In genomic region chr13:102020611-102021216, GRCh38 we compare ENCODE assay signal across 26 cellular contexts.
DNase-seq lines count a peak whose midpoint lies in the region; ATAC-seq, FAIRE-seq and TF ChIP-seq lines count a peak whose summit lies in the region.
"Had no signal": no experiment of that assay in that cellular context is flagged by ENCODE, and none has a peak within 500 bp of the region (broad histone marks: within the 10 kb centered on the region; RNA-seq: fewer than 3 reads in every experiment).

No MANE protein-coding gene starts in this region.

- DNase-seq in D721Med (ENCODE audit: insufficient read length, low spot score) (no peak), NCI-H524 (lab: John Stamatoyannopoulos, UW) (peak; percentile 19 to 57), astrocyte of the spinal cord (ENCODE audit: low read depth, low spot score) (peak; percentile 80), kidney tubule cell (ENCODE audit: low spot score) (peak; percentile 95), NAMALWA (ENCODE audit: low spot score) (no peak), NCI-H446 treated with DMSO at 0.1 percent for 48 hours (lab: John Stamatoyannopoulos, UW) (no peak), SW480 (ENCODE audit: low spot score) (no peak)
- DNase-seq: activated CD4-positive, alpha-beta memory T cell treated with anti-CD3 and anti-CD28 coated beads, Interleukin-2, amount 10 ng/mL, durations not matched to agents 7 days and 5 days; activated gamma-delta T cell; DMS 273 treated with DMSO at 0.1 percent for 48 hours; effector CD4-positive, alpha-beta T cell; GF-D8; HFFc6; islet precursor cell; NCI-H1105; NCI-H2029 treated with DMSO at 0.1 percent for 48 hours; NCI-H510A; psoas muscle; small intestine; stimulated activated naive B cell treated with anti-CD40 and anti-IgM and Interleukin-4, amounts not matched to agents 10 μg/mL and 1 μg/mL and 100 μg/mL, for 72 hours; T-helper 9 cell; testis had no signal

- in situ Hi-C loops in astrocyte of the spinal cord (cut with HindIII; ENCODE audit: low sequenced_read_pairs) = no loop called here

- H3K36me3 Mint-ChIP-seq in activated T-helper 17 cell treated with anti-CD3 and anti-CD28 coated beads, Interleukin-2, amount 50 U/mL, for 72 hours (ENCODE audit: low read depth) = no peaks in the 10 kb centered on the region

- H3K4me3 Mint-ChIP-seq in activated T-helper 17 cell treated with anti-CD3 and anti-CD28 coated beads, Interleukin-2, amount 50 U/mL, for 72 hours = no peak overlapping the region
- H3K4me3 Mint-ChIP-seq: activated CD4-positive, alpha-beta memory T cell treated with anti-CD3 and anti-CD28 coated beads, Interleukin-2, amount 10 ng/mL, durations not matched to agents 7 days and 5 days; central memory CD8-positive, alpha-beta T cell; HFFc6; stimulated activated naive B cell treated with anti-CD40 and anti-IgM and Interleukin-4, amounts not matched to agents 10 μg/mL and 1 μg/mL and 100 μg/mL, for 72 hours had no signal

- FAIRE-seq in D721Med (lab: Jason Lieb, UNC) = peak; percentile 97
- FAIRE-seq: small intestine had no signal

- peaks cover 2% of the 10 kb centered on the region for H3K27me3 Mint-ChIP-seq in activated T-helper 17 cell treated with anti-CD3 and anti-CD28 coated beads, Interleukin-2, amount 50 U/mL, for 72 hours
- H3K27me3 Mint-ChIP-seq: activated CD4-positive, alpha-beta memory T cell treated with anti-CD3 and anti-CD28 coated beads, Interleukin-2, amount 10 ng/mL, durations not matched to agents 7 days and 5 days; central memory CD8-positive, alpha-beta T cell; stimulated activated naive B cell treated with anti-CD40 and anti-IgM and Interleukin-4, amounts not matched to agents 10 μg/mL and 1 μg/mL and 100 μg/mL, for 72 hours had no signal

- H3K4me1 Mint-ChIP-seq in activated T-helper 17 cell treated with anti-CD3 and anti-CD28 coated beads, Interleukin-2, amount 50 U/mL, for 72 hours = no peaks in the 10 kb centered on the region
- H3K4me1 Mint-ChIP-seq: activated CD4-positive, alpha-beta memory T cell treated with anti-CD3 and anti-CD28 coated beads, Interleukin-2, amount 10 ng/mL, durations not matched to agents 7 days and 5 days; central memory CD8-positive, alpha-beta T cell; stimulated activated naive B cell treated with anti-CD40 and anti-IgM and Interleukin-4, amounts not matched to agents 10 μg/mL and 1 μg/mL and 100 μg/mL, for 72 hours had no signal

- TF ChIP-seq CTCF in D721Med (IDR thresholded peaks at IDR 0.05; ENCODE audit: insufficient read depth, missing control alignments) (no peak), astrocyte of the spinal cord (IDR thresholded peaks at IDR 0.05; ENCODE audit: low read depth, low read length) (no peak)

- no peak overlapping the region for H3K27ac Mint-ChIP-seq in activated T-helper 17 cell treated with anti-CD3 and anti-CD28 coated beads, Interleukin-2, amount 50 U/mL, for 72 hours
- H3K27ac Mint-ChIP-seq: activated CD4-positive, alpha-beta memory T cell treated with anti-CD3 and anti-CD28 coated beads, Interleukin-2, amount 10 ng/mL, durations not matched to agents 7 days and 5 days; HFFc6; stimulated activated naive B cell treated with anti-CD40 and anti-IgM and Interleukin-4, amounts not matched to agents 10 μg/mL and 1 μg/mL and 100 μg/mL, for 72 hours had no signal

- H3K4me3 ChIP-seq in astrocyte of the spinal cord (ENCODE audit: low read depth, low read length) = no peak overlapping the region
- H3K4me3 ChIP-seq: esophagus muscularis mucosa, gastroesophageal sphincter, psoas muscle, testis had no signal

- peaks cover 18% of the 10 kb centered on the region for H3K9me3 Mint-ChIP-seq in activated T-helper 17 cell treated with anti-CD3 and anti-CD28 coated beads, Interleukin-2, amount 50 U/mL, for 72 hours

- no peak for ATAC-seq in activated T-helper 17 cell treated with anti-CD3 and anti-CD28 coated beads, Interleukin-2, amount 50 U/mL, for 72 hours (replicated peaks)
- ATAC-seq: gastroesophageal sphincter; psoas muscle; stimulated activated naive B cell treated with anti-CD40 and anti-IgM and Interleukin-4, amounts not matched to agents 10 μg/mL and 1 μg/mL and 100 μg/mL, for 72 hours had no signal

Comparison
In these comparisons a context has a peak if more than half of its experiments do, and no peak if none do; other contexts are left out.
1. DNase-seq: peak in NCI-H524 (2 of 2), astrocyte of the spinal cord (single experiment) and kidney tubule cell (single experiment); none in D721Med (single experiment), NAMALWA (single experiment), NCI-H446 treated with DMSO at 0.1 percent for 48 hours (single experiment) and SW480 (single experiment).